Comparison of ENCODE assay signal across 24 cellular contexts in the genomic region with DNA sequence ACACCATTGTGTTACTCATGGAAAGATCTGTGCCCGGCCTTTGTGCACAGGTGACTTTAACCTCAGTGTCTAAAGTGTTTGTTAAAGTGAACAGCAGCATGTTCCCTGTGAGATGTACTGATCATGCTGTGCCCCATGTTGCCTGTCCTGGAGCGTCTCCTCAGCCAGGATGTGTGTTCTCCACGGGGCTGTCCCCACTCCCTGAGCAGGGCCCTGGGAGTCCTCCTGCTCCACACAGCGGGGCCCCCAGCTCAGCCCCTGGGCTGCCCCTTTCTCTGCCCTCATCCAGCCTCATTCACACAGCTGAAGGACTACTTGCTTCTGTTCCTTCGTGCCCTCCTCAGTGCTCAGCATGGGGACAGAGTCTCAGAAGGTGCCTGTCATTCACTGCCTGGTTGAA.
DNase-seq lines count a peak whose midpoint lies in the region; ATAC-seq, FAIRE-seq and TF ChIP-seq lines count a peak whose summit lies in the region.
"Had no signal": no experiment of that assay in that cellular context is flagged by ENCODE, and none has a peak within 500 bp of the region (broad histone marks: within the 10 kb centered on the region; RNA-seq: fewer than 3 reads in every experiment).

No MANE protein-coding gene starts in this region.

- H3K4me3 Mint-ChIP-seq in dendritic cell treated with granulocyte-macrophage colony-stimulating factor and Interleukin-4, amounts not matched to agents 40 ng/mL and 50 ng/mL, for 4 days: no peak overlapping the region
- no peak overlapping the region for H3K4me3 Mint-ChIP-seq in nephron progenitor cell
- H3K4me3 Mint-ChIP-seq: CD4-positive, CD25-positive, alpha-beta regulatory T cell; CD8-positive, alpha-beta memory T cell had no signal

- no peak overlapping the region for H4K91ac ChIP-seq in IMR-90 (ENCODE audit: insufficient read depth, low read depth, low read length)

- CTCF ChIA-PET in IMR-90 (lab: Yijun Ruan, JAX): no interaction called here

- peaks cover 44% of the 10 kb centered on the region for H3K36me3 Mint-ChIP-seq in dendritic cell treated with granulocyte-macrophage colony-stimulating factor and Interleukin-4, amounts not matched to agents 40 ng/mL and 50 ng/mL, for 4 days (ENCODE audit: low read depth)
- H3K36me3 Mint-ChIP-seq in nephron progenitor cell (ENCODE audit: low read depth): peaks cover 32% of the 10 kb centered on the region

- H3K14ac ChIP-seq in IMR-90 (replicated peaks; ENCODE audit: low read depth, low read length): no peak overlapping the region

- peaks cover 5% of the 10 kb centered on the region for H3K9me3 Mint-ChIP-seq in dendritic cell treated with granulocyte-macrophage colony-stimulating factor and Interleukin-4, amounts not matched to agents 40 ng/mL and 50 ng/mL, for 4 days
- H3K9me3 Mint-ChIP-seq in nephron progenitor cell: peaks cover 57% of the 10 kb centered on the region

- no peak overlapping the region for H2BK20ac ChIP-seq in IMR-90 (ENCODE audit: low read depth, low read length)

- H4K5ac ChIP-seq in IMR-90 (ENCODE audit: low read depth, low read length): no peak overlapping the region

- dilution Hi-C loops in IMR-90 (cut with HindIII; ENCODE audit: low sequenced_read_pairs, unreplicated experiment): no loop called here

- ATAC-seq in IMR-90 (ENCODE audit: low read depth): no peak
- ATAC-seq in HG02884 (IDR thresholded peaks at IDR 0.05; ENCODE audit: unreplicated experiment): no peak
- ATAC-seq: GM12878, HCT116, K562 had no signal

- no peak for TF ChIP-seq RAD21 in IMR-90 (IDR thresholded peaks at IDR 0.05; ENCODE audit: low read length)

- intact Hi-C loops in IMR-90 (cut with micrococcal nuclease): no loop called here
- intact Hi-C loops in dendritic cell treated with granulocyte-macrophage colony-stimulating factor and Interleukin-4, amounts not matched to agents 40 ng/mL and 50 ng/mL, for 4 days (cut with micrococcal nuclease): no loop called here

- H3K4me1 Mint-ChIP-seq in dendritic cell treated with granulocyte-macrophage colony-stimulating factor and Interleukin-4, amounts not matched to agents 40 ng/mL and 50 ng/mL, for 4 days (ENCODE audit: low read depth): peaks cover 69% of the 10 kb centered on the region
- peaks cover 54% of the 10 kb centered on the region for H3K4me1 Mint-ChIP-seq in nephron progenitor cell
- H3K4me1 Mint-ChIP-seq: CD4-positive, CD25-positive, alpha-beta regulatory T cell; CD8-positive, alpha-beta memory T cell had no signal

- POLR2A ChIA-PET in IMR-90 (lab: Charles Lee; ENCODE audit: unreplicated experiment): interaction anchor here (0.5 kb wide), 1 partner anchor 841 kb away, joined by 7 read pairs; no protein-coding TSS in a partner anchor

- H2BK15ac ChIP-seq in IMR-90 (ENCODE audit: low read depth, low read length): no peak overlapping the region

- no peak overlapping the region for H2AK5ac ChIP-seq in IMR-90 (ENCODE audit: low read depth, low read length)

- no peaks in the 10 kb centered on the region for H3K27me3 ChIP-seq in IMR-90 (ENCODE audit: control insufficient read depth, insufficient read depth, low read length)
- H3K27me3 ChIP-seq: BE2C had no signal

- H2BK5ac ChIP-seq in IMR-90 (ENCODE audit: low read depth, low read length, poor library complexity, severe bottlenecking): no peak overlapping the region

- H3K18ac ChIP-seq in IMR-90 (ENCODE audit: low read depth, low read length): no peak overlapping the region

- no peak for TF ChIP-seq POLR2A in IMR-90 (IDR thresholded peaks at IDR 0.05; ENCODE audit: low read depth, low read length)

- in situ Hi-C loops in IMR-90 (cut with MboI; ENCODE audit: low sequenced_read_pairs): no loop called here
- in situ Hi-C loops in KBM-7 (cut with MboI; ENCODE audit: low pct_unique_long_range_greater_than_20kb, low sequenced_read_pairs): no loop called here

- no peak overlapping the region for H3K56ac ChIP-seq in IMR-90 (ENCODE audit: extremely low read depth, insufficient read depth, low read length)

- no peak for DNase-seq in IMR-90
- no peak for DNase-seq in nephron progenitor cell
- DNase-seq in urothelium cell line (ENCODE audit: low spot score): no peak
- no peak for DNase-seq in KBM-7
- no peak for DNase-seq in UCSD-AML1 (lab: John Stamatoyannopoulos, UW; ENCODE audit: unreplicated experiment)
- DNase-seq: ACHN; BE2C; C1 segment of cervical spinal cord; CD4-positive, CD25-positive, alpha-beta regulatory T cell; CD8-positive, alpha-beta memory T cell; COR-L47; DMS 273 treated with DMSO at 0.1 percent for 48 hours; DMS53; DND-41; EL; GM23248 had no signal

- H4K8ac ChIP-seq in IMR-90 (ENCODE audit: low read depth in 2 of 2, low read length in 2 of 2): no peak overlapping the region

- H3K79me1 ChIP-seq in IMR-90 (ENCODE audit: low read depth in 1 of 2, low read length in 2 of 2): peaks cover 0 to 4% of the 10 kb centered on the region in 2 experiments; a peak in 1 of 4 replicates

- peak overlapping the region; percentile 95 for H3K27ac Mint-ChIP-seq in dendritic cell treated with granulocyte-macrophage colony-stimulating factor and Interleukin-4, amounts not matched to agents 40 ng/mL and 50 ng/mL, for 4 days
- peak overlapping the region; percentile 85 for H3K27ac Mint-ChIP-seq in nephron progenitor cell
- H3K27ac Mint-ChIP-seq: CD4-positive, CD25-positive, alpha-beta regulatory T cell had no signal

- H3K4me2 ChIP-seq in IMR-90 (ENCODE audit: low read depth, low read length): no peak overlapping the region

- FAIRE-seq in urothelium cell line (lab: Jason Lieb, UNC): peak; percentile 70
- FAIRE-seq: A204.1, GM12878, GM19239, H54, K562 had no signal

- H3K9me3 ChIP-seq in IMR-90 (ENCODE audit: control insufficient read depth, insufficient read depth, low read length): peaks cover 9% of the 10 kb centered on the region
- H3K9me3 ChIP-seq: BE2C had no signal

- H3K23ac ChIP-seq in IMR-90 (ENCODE audit: low read depth, low read length): no peak overlapping the region

- no peak overlapping the region for H3K4me3 ChIP-seq in IMR-90 (ENCODE audit: insufficient read depth, low read depth, low read length)
- H3K4me3 ChIP-seq: GM12878, GM23248, K562 had no signal

- H3K4me1 ChIP-seq in IMR-90 (ENCODE audit: control insufficient read depth, insufficient read depth, low read length): peaks cover 12% of the 10 kb centered on the region
- H3K4me1 ChIP-seq: BE2C had no signal

- peaks cover 30% of the 10 kb centered on the region for H3K9me1 ChIP-seq in IMR-90 (ENCODE audit: insufficient read depth, low read length)

- peak overlapping the region; percentile 0 for H2AFZ ChIP-seq in IMR-90 (replicated peaks; ENCODE audit: low read length, poor library complexity)
- H2AFZ ChIP-seq: GM23248 had no signal

- H2AK9ac ChIP-seq in IMR-90 (replicated peaks; ENCODE audit: low read depth, low read length, poor library complexity): no peak overlapping the region

- TF ChIP-seq CTCF in IMR-90 (conservative IDR thresholded peaks at IDR 0.05; ENCODE audit: low read depth, low read length) (no peak), nephron progenitor cell (IDR thresholded peaks at IDR 0.05) (no peak)

- peak overlapping the region; percentile 6; the same call in 1 of the 2 replicates for H2BK120ac ChIP-seq in IMR-90 (ENCODE audit: low read depth, low read length)

- H3K27me3 Mint-ChIP-seq in dendritic cell treated with granulocyte-macrophage colony-stimulating factor and Interleukin-4, amounts not matched to agents 40 ng/mL and 50 ng/mL, for 4 days: peaks cover 7% of the 10 kb centered on the region
- H3K27me3 Mint-ChIP-seq in nephron progenitor cell (ENCODE audit: low read depth, poor library complexity): peaks cover 4% of the 10 kb centered on the region
- H3K27me3 Mint-ChIP-seq: CD4-positive, CD25-positive, alpha-beta regulatory T cell had no signal

- no peak overlapping the region for H3K9ac ChIP-seq in IMR-90 (ENCODE audit: low read depth, low read length)
- H3K9ac ChIP-seq: GM23248 had no signal

- H4K20me1 ChIP-seq in IMR-90 (ENCODE audit: insufficient read depth, low read length): no peaks in the 10 kb centered on the region

- peaks cover 1% of the 10 kb centered on the region; the same call in 1 of the 2 replicates for H3K36me3 ChIP-seq in IMR-90 (ENCODE audit: control insufficient read depth, insufficient read depth, low read length)
- H3K36me3 ChIP-seq: BE2C had no signal

- WGBS in IMR-90 (ENCODE audit: extremely low coverage in 2 of 2, insufficient read length in 1 of 2), 2 experiments: 100% methylated on average over 1 of the region's 5 CpGs; no CpG with 5 or more reads in 1 of the 2 experiments

- H3K27ac ChIP-seq in IMR-90 (ENCODE audit: insufficient read depth, low read length): no peak overlapping the region
- H3K27ac ChIP-seq: GM23248 had no signal

- BruUV-seq in IMR-90 (replicated peaks; lab: Mats Ljungman, UMichigan): no TSS peak

- peak overlapping the region; percentile 50; the same call in 1 of the 2 replicates for H3K4ac ChIP-seq in IMR-90 (ENCODE audit: low read depth, low read length)

TF ChIP-seq in IMR-90, 13 proteins besides CTCF, POLR2A, EP300 and RAD21 (continues in another document):
- TF ChIP-seq CHD1 (IDR thresholded peaks at IDR 0.05; ENCODE audit: low read depth, low read length) (no peak), MXI1 (IDR thresholded peaks at IDR 0.05; ENCODE audit: borderline replicate concordance, low read depth, low read length) (no peak), RCOR1 (IDR thresholded peaks at IDR 0.05; ENCODE audit: insufficient replicate concordance, low read length) (no peak), MAFK (IDR thresholded peaks at IDR 0.05; ENCODE audit: low read depth, low read length) (no peak), FOS (IDR thresholded peaks at IDR 0.05; ENCODE audit: low read depth, low read length) (no peak), BHLHE40 (IDR thresholded peaks at IDR 0.05; ENCODE audit: low read depth, low read length) (no peak)
- TF ChIP-seq, protein P1, sequence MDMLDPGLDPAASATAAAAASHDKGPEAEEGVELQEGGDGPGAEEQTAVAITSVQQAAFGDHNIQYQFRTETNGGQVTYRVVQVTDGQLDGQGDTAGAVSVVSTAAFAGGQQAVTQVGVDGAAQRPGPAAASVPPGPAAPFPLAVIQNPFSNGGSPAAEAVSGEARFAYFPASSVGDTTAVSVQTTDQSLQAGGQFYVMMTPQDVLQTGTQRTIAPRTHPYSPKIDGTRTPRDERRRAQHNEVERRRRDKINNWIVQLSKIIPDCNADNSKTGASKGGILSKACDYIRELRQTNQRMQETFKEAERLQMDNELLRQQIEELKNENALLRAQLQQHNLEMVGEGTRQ (IDR thresholded peaks at IDR 0.05; ENCODE audit: low read depth, low read length): no peak
- TF ChIP-seq, protein P2, sequence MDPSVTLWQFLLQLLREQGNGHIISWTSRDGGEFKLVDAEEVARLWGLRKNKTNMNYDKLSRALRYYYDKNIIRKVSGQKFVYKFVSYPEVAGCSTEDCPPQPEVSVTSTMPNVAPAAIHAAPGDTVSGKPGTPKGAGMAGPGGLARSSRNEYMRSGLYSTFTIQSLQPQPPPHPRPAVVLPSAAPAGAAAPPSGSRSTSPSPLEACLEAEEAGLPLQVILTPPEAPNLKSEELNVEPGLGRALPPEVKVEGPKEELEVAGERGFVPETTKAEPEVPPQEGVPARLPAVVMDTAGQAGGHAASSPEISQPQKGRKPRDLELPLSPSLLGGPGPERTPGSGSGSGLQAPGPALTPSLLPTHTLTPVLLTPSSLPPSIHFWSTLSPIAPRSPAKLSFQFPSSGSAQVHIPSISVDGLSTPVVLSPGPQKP (IDR thresholded peaks at IDR 0.05; ENCODE audit: borderline replicate concordance, low read depth, low read length): no peak
